Comparison of ENCODE assay signal across 13 cellular contexts in genomic region chr9:89802809-89803355, GRCh38.
DNase-seq lines count a peak whose midpoint lies in the region; ATAC-seq, FAIRE-seq and TF ChIP-seq lines count a peak whose summit lies in the region.
"Had no signal": no experiment of that assay in that cellular context is flagged by ENCODE, and none has a peak within 500 bp of the region (broad histone marks: within the 10 kb centered on the region; RNA-seq: fewer than 3 reads in every experiment).

No MANE protein-coding gene starts in this region.

- FAIRE-seq in HepG2 (lab: Jason Lieb, UNC), result no peak
- FAIRE-seq in H1 (lab: Jason Lieb, UNC), result no peak
- FAIRE-seq: GM12878 had no signal

- H3K4me1 ChIP-seq in liver (ENCODE audit: control insufficient read depth in 4 of 4, insufficient read depth in 4 of 4, low read length in 3 of 4) (peaks cover 6 to 41% (median 34%) of the 10 kb centered on the region in 4 donors), HepG2 (ENCODE audit: insufficient read depth, low read length) (no peaks in the 10 kb centered on the region), H1 (replicated peaks in 1 of 4; ENCODE audit: control insufficient read depth in 3 of 4, insufficient read depth in 4 of 4, low read length in 3 of 4) (peaks cover 2 to 9% (median 6%) of the 10 kb centered on the region in 4 experiments), neuronal stem cell (ENCODE audit: control insufficient read depth in 2 of 2, insufficient read depth in 1 of 2, low read depth in 1 of 2, low read length in 2 of 2) (peaks cover 0 to 2% of the 10 kb centered on the region in 2 donors)

- CTCF ChIA-PET in HepG2 (lab: Yijun Ruan, JAX; ENCODE audit: low intra/inter-chr PET ratio, low total read pairs) (no interaction called here), H1 (lab: Charles Lee; ENCODE audit: partially characterized antibody) (interaction anchor here (0.9 to 2.4 kb wide), 7 partner anchors 9 to 297 kb away, joined by 3 to 8 read pairs (median 4); no protein-coding TSS in a partner anchor)

- H3K14ac ChIP-seq in H1 (ENCODE audit: insufficient read length), result no peak overlapping the region
- no peak overlapping the region for H3K14ac ChIP-seq in neuronal stem cell (ENCODE audit: low read length)

- H2BK20ac ChIP-seq in H1 (ENCODE audit: low read length), result no peak overlapping the region

- no peak overlapping the region for H2BK15ac ChIP-seq in H1 (ENCODE audit: low read length)
- H2BK15ac ChIP-seq in neuronal stem cell (ENCODE audit: low read length), result no peak overlapping the region

- H3K27ac Mint-ChIP-seq in stimulated activated naive CD8-positive, alpha-beta T cell treated with anti-CD3 and anti-CD28 coated beads, Interleukin-15, amount 100 ng/mL, for 72 hours, result peak overlapping the region in 1 of 2 donors; percentile 23
- H3K27ac Mint-ChIP-seq: effector memory CD8-positive, alpha-beta T cell had no signal

- H3K18ac ChIP-seq in H1 (ENCODE audit: extremely low read depth, low read length) (peak overlapping the region; percentile 74; the same call in 1 of the 2 replicates), neuronal stem cell (ENCODE audit: low read length) (peak overlapping the region; percentile 73)

- 58% methylated on average over 7 of the region's 7 CpGs for WGBS in liver
- 0% methylated on average over 3 of the region's 7 CpGs for WGBS in HepG2 (ENCODE audit: low lambda C conversion rate)
- 82% methylated on average over 7 of the region's 7 CpGs; no CpG with 5 or more reads in 1 of the 2 experiments for WGBS in H1 (ENCODE audit: extremely low coverage in 1 of 2, insufficient coverage in 1 of 2, insufficient read length in 1 of 2, insufficient replicate concordance in 2 of 2, low coverage in 1 of 2, low lambda C conversion rate in 2 of 2, missing lambda C conversion rate in 1 of 2), 2 experiments
- no CpG with 5 or more reads among the region's 7 CpGs for WGBS in neuronal stem cell (ENCODE audit: extremely low coverage in 2 of 2, insufficient read length in 2 of 2, insufficient replicate concordance in 1 of 2), 2 donors

- H2AK5ac ChIP-seq in H1 (ENCODE audit: low read depth, low read length) (no peak overlapping the region), neuronal stem cell (ENCODE audit: low read depth, low read length) (no peak overlapping the region)

- no peaks in the 10 kb centered on the region for H3K27me3 ChIP-seq in liver (ENCODE audit: control insufficient read depth in 4 of 4, insufficient read depth in 4 of 4, low read length in 3 of 4)
- H3K27me3 ChIP-seq in HepG2 (ENCODE audit: control insufficient read depth in 1 of 2, insufficient read depth in 2 of 2, low read length in 2 of 2), result 0 out of 5 replicates have a peak, but pooled peaks cover 0 to 3% of the 10 kb centered on the region in 2 experiments
- H3K27me3 ChIP-seq in H1 (replicated peaks in 1 of 4; ENCODE audit: control insufficient read depth in 3 of 4, extremely low read depth in 1 of 4, insufficient read depth in 3 of 4, low read length in 3 of 4), result no peaks in the 10 kb centered on the region; a peak in 1 of 7 replicates
- H3K27me3 ChIP-seq in neuronal stem cell (ENCODE audit: control insufficient read depth in 3 of 3, insufficient read depth in 3 of 3, low read depth in 1 of 3, low read length in 3 of 3), result peaks cover 0 to 8% (median 0%) of the 10 kb centered on the region in 3 experiments
- H3K27me3 ChIP-seq: transverse colon had no signal

- no peak overlapping the region for H3K4ac ChIP-seq in H1 (replicated peaks; ENCODE audit: insufficient read length, low read depth, low read length)
- no peak overlapping the region for H3K4ac ChIP-seq in neuronal stem cell (ENCODE audit: low read length)

- no peak overlapping the region for H2BK5ac ChIP-seq in H1 (ENCODE audit: low read depth, low read length)
- H2BK5ac ChIP-seq in neuronal stem cell (ENCODE audit: low read length), result no peak overlapping the region

- H3K27me3 Mint-ChIP-seq in stimulated activated naive CD8-positive, alpha-beta T cell treated with anti-CD3 and anti-CD28 coated beads, Interleukin-15, amount 100 ng/mL, for 72 hours, result peaks cover 40% of the 10 kb centered on the region

- ATAC-seq in HepG2, result no peak
- no peak for ATAC-seq in stimulated activated naive CD8-positive, alpha-beta T cell treated with anti-CD3 and anti-CD28 coated beads, Interleukin-15, amount 100 ng/mL, for 72 hours
- no peak for ATAC-seq in HG02623 (IDR thresholded peaks at IDR 0.05; ENCODE audit: unreplicated experiment)
- ATAC-seq in GM21737 (IDR thresholded peaks at IDR 0.05; ENCODE audit: unreplicated experiment), result no peak
- ATAC-seq: effector memory CD8-positive, alpha-beta T cell; GM12878 had no signal

- intact Hi-C loops in HepG2 (cut with micrococcal nuclease; ENCODE audit: unreplicated experiment), result no loop called here

- no peak overlapping the region for H3K4me2 ChIP-seq in HepG2 (ENCODE audit: low read depth, low read length)
- H3K4me2 ChIP-seq in H1 (ENCODE audit: insufficient read depth in 1 of 2, low read depth in 2 of 2, low read length in 2 of 2), result no peak overlapping the region
- H3K4me2 ChIP-seq in neuronal stem cell (ENCODE audit: insufficient read depth, low read length, poor library complexity, severe bottlenecking), result no peak overlapping the region

- no peaks in the 10 kb centered on the region for H4K20me1 ChIP-seq in HepG2 (ENCODE audit: insufficient read depth, low read length)
- no peaks in the 10 kb centered on the region for H4K20me1 ChIP-seq in H1 (replicated peaks in 1 of 2; ENCODE audit: control insufficient read depth in 1 of 2, insufficient read depth in 2 of 2, low read length in 2 of 2)

- DNase-seq in HepG2 (ENCODE audit: low spot score) (no peak), H1 (ENCODE audit: low read depth in 1 of 2, low spot score in 2 of 2) (no peak), neuronal stem cell (ENCODE audit: low spot score) (no peak), GM20000 (ENCODE audit: low spot score) (no peak)
- DNase-seq in stimulated activated naive CD8-positive, alpha-beta T cell treated with anti-CD3 and anti-CD28 coated beads, Interleukin-15, amount 100 ng/mL, for 72 hours, result no peak
- DNase-seq: DMS53; effector memory CD8-positive, alpha-beta T cell; NCI-H526 treated with DMSO at 0.1 percent for 48 hours; transverse colon had no signal

- H3K9ac ChIP-seq in liver (ENCODE audit: low read depth in 1 of 2, low read length in 2 of 2), result no peak overlapping the region
- no peak overlapping the region for H3K9ac ChIP-seq in HepG2 (ENCODE audit: insufficient read depth, low read depth, low read length)
- H3K9ac ChIP-seq in H1 (replicated peaks in 1 of 4; ENCODE audit: extremely low read depth in 1 of 4, low read depth in 3 of 4, low read length in 3 of 4), result no peak overlapping the region
- H3K9ac ChIP-seq in neuronal stem cell (ENCODE audit: low read depth, low read length, poor library complexity), result no peak overlapping the region

- H4K91ac ChIP-seq in H1 (replicated peaks; ENCODE audit: insufficient read length, low read length), result no peak overlapping the region
- no peak overlapping the region for H4K91ac ChIP-seq in neuronal stem cell (ENCODE audit: low read depth, low read length, poor library complexity)

- H3K9me3 ChIP-seq in liver (ENCODE audit: control insufficient read depth in 4 of 4, low read length in 3 of 4) (no peaks in the 10 kb centered on the region), HepG2 (ENCODE audit: low read length) (no peaks in the 10 kb centered on the region), H1 (ENCODE audit: insufficient read depth in 2 of 2, low read depth in 1 of 2, low read length in 1 of 2) (no peaks in the 10 kb centered on the region), neuronal stem cell (replicated peaks in 1 of 2; ENCODE audit: control insufficient read depth in 2 of 2, insufficient read depth in 1 of 2, low read depth in 1 of 2, low read length in 2 of 2) (no peaks in the 10 kb centered on the region)
- H3K9me3 ChIP-seq: transverse colon had no signal

- no peak overlapping the region for H3K4me3 Mint-ChIP-seq in stimulated activated naive CD8-positive, alpha-beta T cell treated with anti-CD3 and anti-CD28 coated beads, Interleukin-15, amount 100 ng/mL, for 72 hours
- H3K4me3 Mint-ChIP-seq: effector memory CD8-positive, alpha-beta T cell had no signal

- H2AFZ ChIP-seq in HepG2 (ENCODE audit: low read length) (no peak overlapping the region), H1 (ENCODE audit: low read length) (no peak overlapping the region), neuronal stem cell (ENCODE audit: low read length) (no peak overlapping the region)

- in situ Hi-C loops in HepG2 (cut with HindIII; ENCODE audit: extremely low pct_ligation_motif_present, low pct_unique_long_range_greater_than_20kb), result no loop called here

- no peak for TF ChIP-seq POLR2A in HepG2 (IDR thresholded peaks at IDR 0.05; ENCODE audit: insufficient read depth in 1 of 2, low read depth in 2 of 2, low read length in 2 of 2)
- TF ChIP-seq POLR2A in H1 (IDR thresholded peaks at IDR 0.05; ENCODE audit: control extremely low read depth in 1 of 2, low read depth in 2 of 2, low read length in 2 of 2), result no peak

- H4K5ac ChIP-seq in H1 (ENCODE audit: insufficient read length, low read depth, low read length), result no peak overlapping the region

- no TSS peak for BruUV-seq in HepG2 (replicated peaks; lab: Mats Ljungman, UMichigan)

- no peak for TF ChIP-seq CTCF in liver (IDR thresholded peaks at IDR 0.05; ENCODE audit: low read depth, low read length, missing input control)
- TF ChIP-seq CTCF in HepG2 (CRISPR knock-in tag; IDR thresholded peaks at IDR 0.05), result no peak
- TF ChIP-seq CTCF in H1 (IDR thresholded peaks at IDR 0.05; ENCODE audit: control extremely low read depth in 1 of 3, insufficient read depth in 1 of 3, low read depth in 1 of 3, low read length in 3 of 3), result no peak
- TF ChIP-seq CTCF in GM20000 (IDR thresholded peaks at IDR 0.05; ENCODE audit: extremely low read depth, missing control alignments), result no peak

- H3K23ac ChIP-seq in H1 (ENCODE audit: insufficient read length) (no peak overlapping the region), neuronal stem cell (ENCODE audit: low read depth, low read length, poor library complexity) (no peak overlapping the region)

- H4K8ac ChIP-seq in H1 (ENCODE audit: extremely low read depth, insufficient read depth, low read length) (no peak overlapping the region), neuronal stem cell (ENCODE audit: low read depth, low read length) (no peak overlapping the region)

- H3K9me3 Mint-ChIP-seq in stimulated activated naive CD8-positive, alpha-beta T cell treated with anti-CD3 and anti-CD28 coated beads, Interleukin-15, amount 100 ng/mL, for 72 hours, result no peaks in the 10 kb centered on the region
- H3K9me3 Mint-ChIP-seq: effector memory CD8-positive, alpha-beta T cell had no signal

- TF ChIP-seq EP300 in HepG2 (IDR thresholded peaks at IDR 0.05; ENCODE audit: low read depth in 2 of 2, low read length in 2 of 2), result no peak
- TF ChIP-seq EP300 in HepG2 (CRISPR knock-in tag; IDR thresholded peaks at IDR 0.05; ENCODE audit: borderline replicate concordance), result no peak
- no peak for TF ChIP-seq EP300 in H1 (IDR thresholded peaks at IDR 0.05; ENCODE audit: borderline replicate concordance in 1 of 2, low read depth in 2 of 2, low read length in 2 of 2)

- no peak overlapping the region for H3K27ac ChIP-seq in liver (ENCODE audit: low read depth in 1 of 2, low read length in 2 of 2)
- H3K27ac ChIP-seq in HepG2 (ENCODE audit: extremely low read length, insufficient read depth, low read length), result no peak overlapping the region
- no peak overlapping the region for H3K27ac ChIP-seq in H1 (ENCODE audit: low read depth, low read length)
- H3K27ac ChIP-seq in neuronal stem cell (replicated peaks; ENCODE audit: low read length), result no peak overlapping the region
- H3K27ac ChIP-seq: transverse colon had no signal

- peaks cover 10% of the 10 kb centered on the region for H3K4me1 Mint-ChIP-seq in stimulated activated naive CD8-positive, alpha-beta T cell treated with anti-CD3 and anti-CD28 coated beads, Interleukin-15, amount 100 ng/mL, for 72 hours

- H3K79me1 ChIP-seq in H1 (ENCODE audit: low read depth, low read length) (no peaks in the 10 kb centered on the region), neuronal stem cell (ENCODE audit: low read depth, low read length) (no peaks in the 10 kb centered on the region)

- H3K79me2 ChIP-seq in HepG2 (ENCODE audit: insufficient read depth, low read length) (no peaks in the 10 kb centered on the region), H1 (ENCODE audit: control insufficient read depth in 1 of 2, insufficient read depth in 2 of 2, low read length in 2 of 2) (no peaks in the 10 kb centered on the region)

- no peaks in the 10 kb centered on the region for H3K23me2 ChIP-seq in H1 (ENCODE audit: low read depth, low read length)

- H3K56ac ChIP-seq in H1 (replicated peaks; ENCODE audit: insufficient read length, low read depth, low read length), result no peak overlapping the region

- H3K36me3 ChIP-seq in liver (ENCODE audit: control insufficient read depth in 4 of 4, insufficient read depth in 3 of 4, low read depth in 1 of 4, low read length in 3 of 4), result no peaks in the 10 kb centered on the region
- H3K36me3 ChIP-seq in HepG2 (replicated peaks in 1 of 2; ENCODE audit: control insufficient read depth in 1 of 2, insufficient read depth in 2 of 2, low read length in 2 of 2), result no peaks in the 10 kb centered on the region
- H3K36me3 ChIP-seq in H1 (ENCODE audit: control insufficient read depth in 2 of 4, insufficient read depth in 4 of 4, low read length in 3 of 4), result no peaks in the 10 kb centered on the region; a peak in 1 of 8 replicates
- H3K36me3 ChIP-seq in neuronal stem cell (replicated peaks in 1 of 2; ENCODE audit: control insufficient read depth in 2 of 2, insufficient read depth in 2 of 2, low read length in 2 of 2), result no peaks in the 10 kb centered on the region
- H3K36me3 ChIP-seq: transverse colon had no signal

- POLR2A ChIA-PET in HepG2 (lab: Yijun Ruan, JAX) (no interaction called here), H1 (lab: Charles Lee; ENCODE audit: partially characterized antibody) (no interaction called here)

- H2BK12ac ChIP-seq in H1 (ENCODE audit: low read depth, low read length) (no peak overlapping the region), neuronal stem cell (ENCODE audit: low read length) (no peak overlapping the region)

- no peak overlapping the region for H2BK120ac ChIP-seq in H1 (replicated peaks; ENCODE audit: low read depth, low read length)
- H2BK120ac ChIP-seq in neuronal stem cell (ENCODE audit: low read depth, low read length), result no peak overlapping the region

- TF ChIP-seq RAD21 in liver (IDR thresholded peaks at IDR 0.05), result peak in 1 of 2 donors; percentile 56
- no peak for TF ChIP-seq RAD21 in HepG2 (CRISPR knock-in tag; IDR thresholded peaks at IDR 0.05)
- TF ChIP-seq RAD21 in H1 (IDR thresholded peaks at IDR 0.05 in 1 of 2, conservative IDR thresholded peaks at IDR 0.05 in 1 of 2; ENCODE audit: low read depth in 2 of 2, low read length in 2 of 2), result no peak

- no peak overlapping the region for H3K4me3 ChIP-seq in liver (ENCODE audit: low read depth in 1 of 3, low read length in 3 of 3)
- no peak overlapping the region for H3K4me3 ChIP-seq in HepG2 (replicated peaks in 1 of 3; ENCODE audit: insufficient read depth in 1 of 3, low read depth in 2 of 3, low read length in 3 of 3)
- no peak overlapping the region for H3K4me3 ChIP-seq in H1 (ENCODE audit: extremely low read depth in 1 of 4, insufficient read depth in 2 of 4, low read depth in 3 of 4, low read length in 4 of 4)
- no peak overlapping the region for H3K4me3 ChIP-seq in neuronal stem cell (ENCODE audit: low read length in 2 of 2)
- H3K4me3 ChIP-seq: GM12878, transverse colon had no signal
